In the genomic region with DNA sequence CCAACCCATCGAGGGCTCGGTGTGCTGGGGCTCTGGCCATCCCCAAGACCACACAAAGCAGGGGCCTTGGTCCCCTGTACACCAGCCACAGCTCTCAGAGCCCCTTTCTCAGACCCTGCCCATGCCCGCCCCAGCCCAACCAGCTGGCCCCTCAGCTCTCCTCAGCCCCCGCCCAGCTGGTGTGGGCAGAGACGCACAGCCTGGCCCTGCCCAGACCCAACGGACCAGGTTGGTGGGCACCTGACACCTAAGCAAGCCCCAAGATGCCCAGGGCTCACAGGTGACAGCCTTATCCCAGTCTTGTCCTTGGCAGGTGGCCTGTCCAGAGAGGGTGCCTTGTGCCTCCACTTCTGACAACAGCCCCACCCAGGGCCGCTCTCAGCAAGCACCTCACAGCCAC, we compare ENCODE assay signal across 23 cellular contexts. TPM values are rescaled to one million over a fixed set of nuclear protein-coding genes. Genes with fewer than 3 reads are reported as not detected.
DNase-seq lines count a peak whose midpoint lies in the region; ATAC-seq and TF ChIP-seq lines count a peak whose summit lies in the region.
"Had no signal": no experiment of that assay in that cellular context is flagged by ENCODE, and none has a peak within 500 bp of the region (broad histone marks: within the 10 kb centered on the region; RNA-seq: fewer than 3 reads in every experiment).

No MANE protein-coding gene starts in this region.

- no peak overlapping the region for H3K4ac ChIP-seq in neuronal stem cell (ENCODE audit: low read length)

- intact Hi-C loops in activated naive CD4-positive, alpha-beta T cell treated with anti-CD3 and anti-CD28 coated beads for 36 hours (cut with micrococcal nuclease) = no loop called here
- intact Hi-C loops in transverse colon (cut with DNase I; ENCODE audit: low total_unique reads) = no loop called here

- TF ChIP-seq CTCF in RWPE2 (IDR thresholded peaks at IDR 0.05; ENCODE audit: poor library complexity, severe bottlenecking) (no peak), GM10248 (IDR thresholded peaks at IDR 0.05; ENCODE audit: control extremely low read depth, extremely low read depth, low read depth, missing control alignments) (no peak), transverse colon (IDR thresholded peaks at IDR 0.05) (no peak)

- no CpG with 5 or more reads among the region's 7 CpGs for WGBS in neuronal stem cell (ENCODE audit: extremely low coverage in 2 of 2, insufficient read length in 2 of 2, insufficient replicate concordance in 1 of 2), 2 donors
- WGBS in transverse colon (ENCODE audit: low coverage in 1 of 2), 2 donors = 93% methylated on average over 7 of the region's 7 CpGs; no CpG with 5 or more reads in 1 of the 2 donors

- H3K4me3 Mint-ChIP-seq in activated naive CD4-positive, alpha-beta T cell treated with anti-CD3 and anti-CD28 coated beads, Interleukin-2, amount 10 ng/mL, durations not matched to agents 7 days and 5 days = no peak overlapping the region
- no peak overlapping the region for H3K4me3 Mint-ChIP-seq in activated naive CD4-positive, alpha-beta T cell treated with anti-CD3 and anti-CD28 coated beads for 36 hours
- no peak overlapping the region for H3K4me3 Mint-ChIP-seq in stimulated activated naive CD8-positive, alpha-beta T cell treated with anti-CD3 and anti-CD28 coated beads, Interleukin-15, amount 100 ng/mL, for 72 hours
- H3K4me3 Mint-ChIP-seq: B cell; CD4-positive, alpha-beta memory T cell; CD8-positive, alpha-beta memory T cell had no signal

- peaks cover 2% of the 10 kb centered on the region for H3K79me1 ChIP-seq in neuronal stem cell (ENCODE audit: low read depth, low read length)

- H3K9me3 Mint-ChIP-seq in activated naive CD4-positive, alpha-beta T cell treated with anti-CD3 and anti-CD28 coated beads, Interleukin-2, amount 10 ng/mL, durations not matched to agents 7 days and 5 days = no peaks in the 10 kb centered on the region
- no peaks in the 10 kb centered on the region for H3K9me3 Mint-ChIP-seq in activated naive CD4-positive, alpha-beta T cell treated with anti-CD3 and anti-CD28 coated beads for 36 hours
- no peaks in the 10 kb centered on the region for H3K9me3 Mint-ChIP-seq in stimulated activated naive CD8-positive, alpha-beta T cell treated with anti-CD3 and anti-CD28 coated beads, Interleukin-15, amount 100 ng/mL, for 72 hours
- H3K9me3 Mint-ChIP-seq: CD4-positive, alpha-beta memory T cell; CD8-positive, alpha-beta memory T cell had no signal

- peak overlapping the region; percentile 72 for H3K18ac ChIP-seq in neuronal stem cell (ENCODE audit: low read length)

- peak; percentile 17 for ATAC-seq in stimulated activated naive CD8-positive, alpha-beta T cell treated with anti-CD3 and anti-CD28 coated beads, Interleukin-15, amount 100 ng/mL, for 72 hours
- ATAC-seq in stimulated activated naive CD8-positive, alpha-beta T cell treated with anti-CD3 and anti-CD28 coated beads, Interleukin-15, Interleukin-2, amounts not matched to agents 100 U/mL and 50 U/mL, for 24 hours = no peak
- no peak for ATAC-seq in RWPE2 (ENCODE audit: low read depth)
- ATAC-seq: A549 had no signal

- H4K91ac ChIP-seq in neuronal stem cell (ENCODE audit: low read depth, low read length, poor library complexity) = no peak overlapping the region

- H2BK12ac ChIP-seq in neuronal stem cell (ENCODE audit: low read length) = no peak overlapping the region

- H2BK15ac ChIP-seq in neuronal stem cell (ENCODE audit: low read length) = no peak overlapping the region

- H3K14ac ChIP-seq in neuronal stem cell (ENCODE audit: low read length) = peak overlapping the region; percentile 89

- TF ChIP-seq EP300 in transverse colon (IDR thresholded peaks at IDR 0.05; ENCODE audit: low read depth) = no peak

- POLR2A ChIA-PET in GM10248 (lab: Yijun Ruan, JAX) = no interaction called here

- no peak overlapping the region for H3K27ac ChIP-seq in RWPE2 (ENCODE audit: poor library complexity, severe bottlenecking)
- H3K27ac ChIP-seq in neuronal stem cell (replicated peaks; ENCODE audit: low read length) = no peak overlapping the region
- H3K27ac ChIP-seq in transverse colon = no peak overlapping the region
- H3K27ac ChIP-seq: 22Rv1, A549, C4-2B had no signal

- peak overlapping the region; percentile 55 for H3K9ac ChIP-seq in neuronal stem cell (ENCODE audit: low read depth, low read length, poor library complexity)

- no peak for TF ChIP-seq POLR2A in transverse colon (IDR thresholded peaks at IDR 0.05)

- H3K9me3 ChIP-seq in RWPE2 (ENCODE audit: severe bottlenecking) (no peaks in the 10 kb centered on the region), neuronal stem cell (replicated peaks in 1 of 2; ENCODE audit: control insufficient read depth in 2 of 2, insufficient read depth in 1 of 2, low read depth in 1 of 2, low read length in 2 of 2) (no peaks in the 10 kb centered on the region), transverse colon (no peaks in the 10 kb centered on the region)
- H3K9me3 ChIP-seq: A549 had no signal

- no peak overlapping the region for H2AFZ ChIP-seq in neuronal stem cell (ENCODE audit: low read length)

- no peaks in the 10 kb centered on the region for H3K36me3 Mint-ChIP-seq in activated naive CD4-positive, alpha-beta T cell treated with anti-CD3 and anti-CD28 coated beads, Interleukin-2, amount 10 ng/mL, durations not matched to agents 7 days and 5 days
- no peaks in the 10 kb centered on the region for H3K36me3 Mint-ChIP-seq in activated naive CD4-positive, alpha-beta T cell treated with anti-CD3 and anti-CD28 coated beads for 36 hours (ENCODE audit: low read depth)
- H3K36me3 Mint-ChIP-seq: CD4-positive, alpha-beta memory T cell; CD8-positive, alpha-beta memory T cell had no signal

- H2BK5ac ChIP-seq in neuronal stem cell (ENCODE audit: low read length) = no peak overlapping the region

- H3K27me3 Mint-ChIP-seq in activated naive CD4-positive, alpha-beta T cell treated with anti-CD3 and anti-CD28 coated beads, Interleukin-2, amount 10 ng/mL, durations not matched to agents 7 days and 5 days = no peaks in the 10 kb centered on the region
- H3K27me3 Mint-ChIP-seq in activated naive CD4-positive, alpha-beta T cell treated with anti-CD3 and anti-CD28 coated beads for 36 hours (ENCODE audit: low read depth) = no peaks in the 10 kb centered on the region
- no peaks in the 10 kb centered on the region for H3K27me3 Mint-ChIP-seq in stimulated activated naive CD8-positive, alpha-beta T cell treated with anti-CD3 and anti-CD28 coated beads, Interleukin-15, amount 100 ng/mL, for 72 hours
- H3K27me3 Mint-ChIP-seq: B cell; CD4-positive, alpha-beta memory T cell; CD8-positive, alpha-beta memory T cell had no signal

- peak overlapping the region; percentile 45 for H2AK5ac ChIP-seq in neuronal stem cell (ENCODE audit: low read depth, low read length)

- no peak overlapping the region for H3K4me2 ChIP-seq in neuronal stem cell (ENCODE audit: insufficient read depth, low read length, poor library complexity, severe bottlenecking)
- H3K4me2 ChIP-seq: A549 had no signal

- DNase-seq in activated naive CD4-positive, alpha-beta T cell treated with anti-CD3 and anti-CD28 coated beads, Interleukin-2, amount 10 ng/mL, durations not matched to agents 7 days and 5 days = no peak
- no peak for DNase-seq in activated naive CD4-positive, alpha-beta T cell treated with anti-CD3 and anti-CD28 coated beads for 36 hours
- no peak for DNase-seq in stimulated activated naive CD8-positive, alpha-beta T cell treated with anti-CD3 and anti-CD28 coated beads, Interleukin-15, amount 100 ng/mL, for 72 hours
- DNase-seq in stimulated activated naive CD8-positive, alpha-beta T cell treated with anti-CD3 and anti-CD28 coated beads, Interleukin-15, Interleukin-2, amounts not matched to agents 100 U/mL and 50 U/mL, for 24 hours = no peak
- DNase-seq in RWPE2 (ENCODE audit: low spot score) (peak; percentile 61), neuronal stem cell (ENCODE audit: low spot score) (no peak), GM10248 (ENCODE audit: extremely low spot score) (no peak), transverse colon (no peak)
- DNase-seq: AML-193; CD4-positive, alpha-beta memory T cell; CD8-positive, alpha-beta memory T cell; COR-L47; DMS 273 treated with DMSO at 0.1 percent for 48 hours; DMS153; DMS53; DMS79; DND-41; EL; GDM1 had no signal

- no peak overlapping the region for H4K8ac ChIP-seq in neuronal stem cell (ENCODE audit: low read depth, low read length)

- H3K4me1 Mint-ChIP-seq in activated naive CD4-positive, alpha-beta T cell treated with anti-CD3 and anti-CD28 coated beads, Interleukin-2, amount 10 ng/mL, durations not matched to agents 7 days and 5 days = no peaks in the 10 kb centered on the region
- no peaks in the 10 kb centered on the region for H3K4me1 Mint-ChIP-seq in activated naive CD4-positive, alpha-beta T cell treated with anti-CD3 and anti-CD28 coated beads for 36 hours (ENCODE audit: low read depth)
- H3K4me1 Mint-ChIP-seq in stimulated activated naive CD8-positive, alpha-beta T cell treated with anti-CD3 and anti-CD28 coated beads, Interleukin-15, amount 100 ng/mL, for 72 hours = no peaks in the 10 kb centered on the region
- H3K4me1 Mint-ChIP-seq: B cell; CD4-positive, alpha-beta memory T cell; CD8-positive, alpha-beta memory T cell had no signal

- no peak overlapping the region for H3K23ac ChIP-seq in neuronal stem cell (ENCODE audit: low read depth, low read length, poor library complexity)

- H3K36me3 ChIP-seq in RWPE2 (ENCODE audit: low read depth) (no peaks in the 10 kb centered on the region), neuronal stem cell (replicated peaks in 1 of 2; ENCODE audit: control insufficient read depth in 2 of 2, insufficient read depth in 2 of 2, low read length in 2 of 2) (no peaks in the 10 kb centered on the region), transverse colon (no peaks in the 10 kb centered on the region)

- H3K27me3 ChIP-seq in RWPE2 (ENCODE audit: insufficient read depth, poor library complexity, severe bottlenecking) = no peaks in the 10 kb centered on the region
- H3K27me3 ChIP-seq in neuronal stem cell (ENCODE audit: control insufficient read depth in 3 of 3, insufficient read depth in 3 of 3, low read depth in 1 of 3, low read length in 3 of 3) = peaks cover 0 to 7% (median 0%) of the 10 kb centered on the region in 3 experiments
- H3K27me3 ChIP-seq in transverse colon = no peaks in the 10 kb centered on the region

- in situ Hi-C loops in transverse colon (cut with MboI; ENCODE audit: low pct_ligation_motif_present in 1 of 4, low pct_unique_long_range_greater_than_20kb in 1 of 4, low sequenced_read_pairs in 3 of 4) = loop anchor here in 1 of 4 donors (25.0 kb wide), 1 partner anchor 279 kb away; no protein-coding TSS in a partner anchor

- no peak overlapping the region for H2BK120ac ChIP-seq in neuronal stem cell (ENCODE audit: low read depth, low read length)

- peak overlapping the region; percentile 45 for H3K27ac Mint-ChIP-seq in activated naive CD4-positive, alpha-beta T cell treated with anti-CD3 and anti-CD28 coated beads, Interleukin-2, amount 10 ng/mL, durations not matched to agents 7 days and 5 days
- H3K27ac Mint-ChIP-seq in activated naive CD4-positive, alpha-beta T cell treated with anti-CD3 and anti-CD28 coated beads for 36 hours = no peak overlapping the region
- H3K27ac Mint-ChIP-seq in stimulated activated naive CD8-positive, alpha-beta T cell treated with anti-CD3 and anti-CD28 coated beads, Interleukin-15, amount 100 ng/mL, for 72 hours = no peak overlapping the region
- H3K27ac Mint-ChIP-seq: B cell had no signal

- H3K4me1 ChIP-seq in RWPE2 (ENCODE audit: insufficient read depth, poor library complexity, severe bottlenecking) = no peaks in the 10 kb centered on the region
- peaks cover 7 to 12% of the 10 kb centered on the region in 2 donors for H3K4me1 ChIP-seq in neuronal stem cell (ENCODE audit: control insufficient read depth in 2 of 2, insufficient read depth in 1 of 2, low read depth in 1 of 2, low read length in 2 of 2)
- H3K4me1 ChIP-seq in transverse colon = no peaks in the 10 kb centered on the region
- H3K4me1 ChIP-seq: A549 had no signal

- H3K4me3 ChIP-seq in RWPE2 (ENCODE audit: severe bottlenecking) (no peak overlapping the region), neuronal stem cell (ENCODE audit: low read length in 2 of 2) (no peak overlapping the region), transverse colon (no peak overlapping the region)
- H3K4me3 ChIP-seq: A549 had no signal

- CTCF ChIA-PET in activated naive CD4-positive, alpha-beta T cell treated with anti-CD3 and anti-CD28 coated beads, Interleukin-2, amount 10 ng/mL, durations not matched to agents 7 days and 5 days (lab: Charles Lee) = no interaction called here
- CTCF ChIA-PET in activated naive CD4-positive, alpha-beta T cell treated with anti-CD3 and anti-CD28 coated beads for 36 hours (lab: Charles Lee) = interaction anchor here (0.6 kb wide), 1 partner anchor 765 kb away, joined by 3 read pairs; no protein-coding TSS in a partner anchor
- CTCF ChIA-PET in GM10248 (lab: Yijun Ruan, JAX) = no interaction called here

RNA-seq across cellular contexts. Expression of gene FAM53A, which starts 42.4 kb away (rescaled TPM):
- 1 to 10 TPM; 2.6 to 3.0 TPM for total RNA-seq in activated naive CD4-positive, alpha-beta T cell treated with anti-CD3 and anti-CD28 coated beads for 36 hours
- 2.0 TPM for polyA plus RNA-seq in neuronal stem cell (2013, experiment 1 of 2)
- polyA plus RNA-seq in neuronal stem cell (2013, experiment 2 of 2) = 1.3 TPM
- total RNA-seq in transverse colon = 10 to 100 TPM in 1 of 4 donors, 1 to 10 TPM in 3; 1.4 to 32.9 (median 2.7) TPM
